ENCODE assay signal across 8 cellular contexts in genomic region chr7:11373546-11374142, GRCh38.
DNase-seq lines count a peak whose midpoint lies in the region; ATAC-seq and FAIRE-seq lines count a peak whose summit lies in the region.

No MANE protein-coding gene starts in this region.

- DNase-seq in COR-L47 (lab: John Stamatoyannopoulos, UW), result peak; percentile 9
- peak; percentile 11 for DNase-seq in RPMI8226
- DNase-seq in iPS-NIHi11 (ENCODE audit: low spot score), result peak; percentile 8
- no peak for DNase-seq in activated effector memory CD4-positive, alpha-beta T cell treated with anti-CD3 and anti-CD28 coated beads, Interleukin-2, amount 50 U/mL, for 16 hours
- DNase-seq in HTR-8/SVneo (ENCODE audit: insufficient read length, low spot score), result no peak

- no peak for FAIRE-seq in HTR-8/SVneo (lab: Jason Lieb, UNC)

- ATAC-seq in HG02885 (IDR thresholded peaks at IDR 0.05; ENCODE audit: poor library complexity, unreplicated experiment) (peak; percentile 57), GM21423 (IDR thresholded peaks at IDR 0.05; ENCODE audit: unreplicated experiment) (no peak), HG03095 (IDR thresholded peaks at IDR 0.05; ENCODE audit: unreplicated experiment) (no peak)

Comparison
In these comparisons a context has a peak if more than half of its experiments do, and no peak if none do; other contexts are left out.
1. DNase-seq: peak in COR-L47 (single experiment), RPMI8226 (single experiment) and iPS-NIHi11 (single experiment); none in activated effector memory CD4-positive, alpha-beta T cell treated with anti-CD3 and anti-CD28 coated beads, Interleukin-2, amount 50 U/mL, for 16 hours (single experiment) and HTR-8/SVneo (single experiment).